Comparison of ENCODE assay signal across 22 cellular contexts in genomic region chr3:42428830-42429229, GRCh38. TPM values are rescaled to one million over a fixed set of nuclear protein-coding genes. Genes with fewer than 3 reads are reported as not detected.
"Had no signal": no experiment of that assay in that cellular context is flagged by ENCODE, and none has a peak within 500 bp of the region (broad histone marks: within the 10 kb centered on the region; RNA-seq: fewer than 3 reads in every experiment).

No MANE protein-coding gene starts in this region.

- H3K9ac ChIP-seq: SK-N-SH had no signal

- H3K4me3 ChIP-seq: cardiac muscle cell, MG63, SJCRH30 had no signal

- H3K36me3 ChIP-seq: cardiac muscle cell, MG63, SJCRH30 had no signal

- ATAC-seq: activated CD8-positive, alpha-beta T cell treated with anti-CD3 and anti-CD28 coated beads for 36 hours; activated naive CD8-positive, alpha-beta T cell treated with anti-CD3 and anti-CD28 coated beads, Interleukin-2, amount 50 U/mL, for 24 hours; Panc1 had no signal

- H3K4me2 ChIP-seq: SK-N-SH had no signal

- DNase-seq: activated CD4-positive, alpha-beta T cell treated with anti-CD3 and anti-CD28 coated beads, Interleukin-2, amount 10 ng/mL, durations not matched to agents 24 days and 14 days; activated CD4-positive, alpha-beta T cell treated with anti-CD3 and anti-CD28 coated beads, Interleukin-2, amount 50 U/mL, for 4 hours; activated CD8-positive, alpha-beta T cell treated with anti-CD3 and anti-CD28 coated beads for 36 hours; activated gamma-delta T cell; activated naive CD4-positive, alpha-beta T cell treated with Interleukin-2 at 50 U/mL for 16 hours; activated naive CD8-positive, alpha-beta T cell treated with anti-CD3 and anti-CD28 coated beads, Interleukin-2, amount 50 U/mL, for 24 hours; activated T-cell treated with anti-CD3 and anti-CD28 coated beads, Interleukin-2, amount 50 U/mL, for 24 hours; aorta; Kasumi-1; KG1; MG63; NCI-H1092 treated with DMSO at 0.1 percent for 48 hours; NCI-H1417 treated with DMSO at 0.1 percent for 48 hours; NCI-H187 treated with DMSO at 0.1 percent for 48 hours; NCI-H2081; NCI-H345; NCI-H524 treated with DMSO at 0.1 percent for 48 hours; SHP77; SJCRH30; SK-N-SH had no signal

- H3K27ac ChIP-seq: cardiac muscle cell, SJCRH30 had no signal

- H3K9me3 ChIP-seq: MG63, SJCRH30, SK-N-SH had no signal

- H3K27me3 ChIP-seq: cardiac muscle cell, MG63, SJCRH30 had no signal

- H3K4me1 ChIP-seq: SJCRH30 had no signal

RNA-seq across cellular contexts. Expression of gene LYZL4, which starts 18.4 kb away (rescaled TPM):
- polyA plus RNA-seq: aorta, SK-N-SH had no signal
